Comparison of ENCODE assay signal across 16 cellular contexts in genomic region chr11:74566386-74566960, GRCh38.
"Had no signal": no experiment of that assay in that cellular context is flagged by ENCODE, and none has a peak within 500 bp of the region (broad histone marks: within the 10 kb centered on the region; RNA-seq: fewer than 3 reads in every experiment).

No MANE protein-coding gene starts in this region.

- H3K27ac ChIP-seq: neutrophil, spleen, testis, upper lobe of left lung had no signal

- DNase-seq: activated CD4-positive, alpha-beta memory T cell treated with anti-CD3 and anti-CD28 coated beads, Interleukin-2, amount 10 ng/mL, durations not matched to agents 7 days and 5 days; activated CD4-positive, alpha-beta T cell treated with anti-CD3 and anti-CD28 coated beads for 36 hours; activated naive CD4-positive, alpha-beta T cell treated with anti-CD3 and anti-CD28 coated beads, Interleukin-2, amount 50 U/mL, for 16 hours; activated T-cell treated with anti-CD3 and anti-CD28 coated beads, Interleukin-2, amount 50 U/mL, for 24 hours; caudate nucleus; kidney glomerular epithelial cell; naive thymus-derived CD8-positive, alpha-beta T cell; posterior cingulate gyrus; right cardiac atrium; spleen; T-helper 17 cell; testis; upper lobe of left lung had no signal

- H3K4me3 Mint-ChIP-seq: activated CD4-positive, alpha-beta memory T cell treated with anti-CD3 and anti-CD28 coated beads, Interleukin-2, amount 10 ng/mL, durations not matched to agents 7 days and 5 days; activated CD4-positive, alpha-beta T cell treated with anti-CD3 and anti-CD28 coated beads for 36 hours; activated T-cell treated with anti-CD3 and anti-CD28 coated beads, Interleukin-2, amount 50 U/mL, for 24 hours; naive thymus-derived CD8-positive, alpha-beta T cell; stimulated activated naive CD8-positive, alpha-beta T cell treated with anti-CD3 and anti-CD28 coated beads, Interleukin-15, Interleukin-2, amounts not matched to agents 100 ng/mL and 50 ng/mL, for 24 hours; T-helper 17 cell had no signal

- H3K36me3 ChIP-seq: neutrophil, spleen, upper lobe of left lung had no signal

- H3K9me3 ChIP-seq: neutrophil, testis, upper lobe of left lung had no signal

- H3K27ac Mint-ChIP-seq: activated CD4-positive, alpha-beta memory T cell treated with anti-CD3 and anti-CD28 coated beads, Interleukin-2, amount 10 ng/mL, durations not matched to agents 7 days and 5 days; activated CD4-positive, alpha-beta T cell treated with anti-CD3 and anti-CD28 coated beads for 36 hours; activated T-cell treated with anti-CD3 and anti-CD28 coated beads, Interleukin-2, amount 50 U/mL, for 24 hours; naive thymus-derived CD8-positive, alpha-beta T cell; stimulated activated naive CD8-positive, alpha-beta T cell treated with anti-CD3 and anti-CD28 coated beads, Interleukin-15, Interleukin-2, amounts not matched to agents 100 ng/mL and 50 ng/mL, for 24 hours; T-helper 17 cell had no signal

- ATAC-seq: activated CD4-positive, alpha-beta T cell treated with anti-CD3 and anti-CD28 coated beads for 36 hours; naive thymus-derived CD8-positive, alpha-beta T cell; right cardiac atrium; T-helper 17 cell had no signal

- H3K4me3 ChIP-seq: lung, spleen, testis, upper lobe of left lung had no signal

- H3K4me1 ChIP-seq: spleen, testis, upper lobe of left lung had no signal

- H3K27me3 Mint-ChIP-seq: stimulated activated naive CD8-positive, alpha-beta T cell treated with anti-CD3 and anti-CD28 coated beads, Interleukin-15, Interleukin-2, amounts not matched to agents 100 ng/mL and 50 ng/mL, for 24 hours had no signal

- H3K27me3 ChIP-seq: neutrophil, spleen, testis, upper lobe of left lung had no signal

- H3K9me3 Mint-ChIP-seq: activated CD4-positive, alpha-beta memory T cell treated with anti-CD3 and anti-CD28 coated beads, Interleukin-2, amount 10 ng/mL, durations not matched to agents 7 days and 5 days; activated T-cell treated with anti-CD3 and anti-CD28 coated beads, Interleukin-2, amount 50 U/mL, for 24 hours; stimulated activated naive CD8-positive, alpha-beta T cell treated with anti-CD3 and anti-CD28 coated beads, Interleukin-15, Interleukin-2, amounts not matched to agents 100 ng/mL and 50 ng/mL, for 24 hours had no signal

- H3K4me1 Mint-ChIP-seq: activated CD4-positive, alpha-beta memory T cell treated with anti-CD3 and anti-CD28 coated beads, Interleukin-2, amount 10 ng/mL, durations not matched to agents 7 days and 5 days; activated CD4-positive, alpha-beta T cell treated with anti-CD3 and anti-CD28 coated beads for 36 hours; naive thymus-derived CD8-positive, alpha-beta T cell; T-helper 17 cell had no signal
